In genomic region chr17:20987511-20987910, GRCh38 we compare ENCODE assay signal across 16 cellular contexts. TPM values are rescaled to one million over a fixed set of nuclear protein-coding genes. Genes with fewer than 3 reads are reported as not detected.
DNase-seq lines count a peak whose midpoint lies in the region; ATAC-seq, FAIRE-seq and TF ChIP-seq lines count a peak whose summit lies in the region.
"Had no signal": no experiment of that assay in that cellular context is flagged by ENCODE, and none has a peak within 500 bp of the region (broad histone marks: within the 10 kb centered on the region; RNA-seq: fewer than 3 reads in every experiment).

No MANE protein-coding gene starts in this region.

- dilution Hi-C loops in endothelial cell of umbilical vein (cut with MboI; ENCODE audit: extremely low pct_ligation_motif_present, low sequenced_read_pairs): no loop called here

- H3K4me1 Mint-ChIP-seq in activated T-cell treated with anti-CD3 and anti-CD28 coated beads, Interleukin-2, amount 50 U/mL, for 24 hours (ENCODE audit: low read depth): no peaks in the 10 kb centered on the region
- H3K4me1 Mint-ChIP-seq in activated T-cell treated with anti-CD3 and anti-CD28 coated beads, Interleukin-2, amount 50 U/mL, for 72 hours (ENCODE audit: low read depth): no peaks in the 10 kb centered on the region
- H3K4me1 Mint-ChIP-seq: CD4-positive, CD25-positive, alpha-beta regulatory T cell; GM23338 had no signal

- peak; percentile 31 for FAIRE-seq in endothelial cell of umbilical vein (lab: Jason Lieb, UNC)
- FAIRE-seq: GM18507, HepG2 had no signal

- H3K27ac ChIP-seq in endothelial cell of umbilical vein (ENCODE audit: insufficient read depth, low read depth, low read length) (no peak overlapping the region), dorsolateral prefrontal cortex (no peak overlapping the region)
- H3K27ac ChIP-seq: 22Rv1; BLaER1 treated with 17β-estradiol and CSF1 and Interleukin-3, amounts not matched to agents 10 nM and 100 nM had no signal

- H3K9me3 ChIP-seq in endothelial cell of umbilical vein (replicated peaks; ENCODE audit: control insufficient read depth, insufficient read depth, low read length): no peaks in the 10 kb centered on the region

- no TSS peak for BruUV-seq in endothelial cell of umbilical vein (replicated peaks; lab: Mats Ljungman, UMichigan)

- no peaks in the 10 kb centered on the region for H3K4me1 ChIP-seq in endothelial cell of umbilical vein (ENCODE audit: control insufficient read depth, extremely low read depth, insufficient read depth, low read length)

- peak; percentile 20 for DNase-seq in activated T-cell treated with anti-CD3 and anti-CD28 coated beads, Interleukin-2, amount 50 U/mL, for 24 hours
- DNase-seq in activated T-cell treated with anti-CD3 and anti-CD28 coated beads, Interleukin-2, amount 50 U/mL, for 72 hours: no peak
- DNase-seq in LHCN-M2 (ENCODE audit: low read depth) (peak; percentile 60), endothelial cell of umbilical vein (ENCODE audit: low read depth, low spot score) (no peak), myocyte (ENCODE audit: low read depth) (peak; percentile 80), NCI-H345 (lab: John Stamatoyannopoulos, UW) (no peak), dorsolateral prefrontal cortex (no peak)
- DNase-seq: CD4-positive, CD25-positive, alpha-beta regulatory T cell; DMS53 had no signal

- intact Hi-C loops in endothelial cell of umbilical vein (cut with micrococcal nuclease) (no loop called here), dorsolateral prefrontal cortex (cut with DNase I) (no loop called here)

- no peak overlapping the region for H3K4me3 ChIP-seq in endothelial cell of umbilical vein (replicated peaks in 1 of 3; ENCODE audit: insufficient read depth in 1 of 3, low read depth in 1 of 3, low read length in 3 of 3)
- no peak overlapping the region for H3K4me3 ChIP-seq in dorsolateral prefrontal cortex
- H3K4me3 ChIP-seq: BLaER1 treated with 17β-estradiol and CSF1 and Interleukin-3, amounts not matched to agents 10 nM and 100 nM; GM23338 had no signal

- TF ChIP-seq POLR2A in endothelial cell of umbilical vein (IDR thresholded peaks at IDR 0.05; ENCODE audit: low read depth, low read length): no peak

- no peak overlapping the region for H2AFZ ChIP-seq in endothelial cell of umbilical vein (ENCODE audit: low read depth, low read length)
- H2AFZ ChIP-seq: GM23338 had no signal

- H3K27me3 ChIP-seq in endothelial cell of umbilical vein (ENCODE audit: control insufficient read depth in 2 of 2, insufficient read depth in 2 of 2, low read length in 2 of 2) (no peaks in the 10 kb centered on the region), dorsolateral prefrontal cortex (no peaks in the 10 kb centered on the region)
- H3K27me3 ChIP-seq: BLaER1 treated with 17β-estradiol and CSF1 and Interleukin-3, amounts not matched to agents 10 nM and 100 nM had no signal

- H3K4me3 Mint-ChIP-seq in activated T-cell treated with anti-CD3 and anti-CD28 coated beads, Interleukin-2, amount 50 U/mL, for 24 hours: no peak overlapping the region
- no peak overlapping the region for H3K4me3 Mint-ChIP-seq in activated T-cell treated with anti-CD3 and anti-CD28 coated beads, Interleukin-2, amount 50 U/mL, for 72 hours
- H3K4me3 Mint-ChIP-seq: CD4-positive, CD25-positive, alpha-beta regulatory T cell; GM23338; H9 had no signal

- no peak overlapping the region for H3K9ac ChIP-seq in endothelial cell of umbilical vein (replicated peaks; ENCODE audit: extremely low read depth, insufficient read depth, low read length)
- H3K9ac ChIP-seq: BLaER1 treated with 17β-estradiol and CSF1 and Interleukin-3, amounts not matched to agents 10 nM and 100 nM had no signal

- no peaks in the 10 kb centered on the region for H3K9me1 ChIP-seq in endothelial cell of umbilical vein (replicated peaks; ENCODE audit: control insufficient read depth, extremely low read depth, insufficient read depth, low read length)

- no peak overlapping the region for H3K27ac Mint-ChIP-seq in activated T-cell treated with anti-CD3 and anti-CD28 coated beads, Interleukin-2, amount 50 U/mL, for 24 hours
- H3K27ac Mint-ChIP-seq in activated T-cell treated with anti-CD3 and anti-CD28 coated beads, Interleukin-2, amount 50 U/mL, for 72 hours: no peak overlapping the region
- H3K27ac Mint-ChIP-seq: CD4-positive, CD25-positive, alpha-beta regulatory T cell; GM23338 had no signal

- no peaks in the 10 kb centered on the region for H3K9me3 Mint-ChIP-seq in activated T-cell treated with anti-CD3 and anti-CD28 coated beads, Interleukin-2, amount 50 U/mL, for 24 hours
- no peaks in the 10 kb centered on the region for H3K9me3 Mint-ChIP-seq in activated T-cell treated with anti-CD3 and anti-CD28 coated beads, Interleukin-2, amount 50 U/mL, for 72 hours
- H3K9me3 Mint-ChIP-seq: CD4-positive, CD25-positive, alpha-beta regulatory T cell had no signal

- no peaks in the 10 kb centered on the region for H3K36me3 ChIP-seq in endothelial cell of umbilical vein (ENCODE audit: control insufficient read depth in 2 of 2, extremely low read depth in 1 of 2, insufficient read depth in 2 of 2, low read length in 2 of 2)
- H3K36me3 ChIP-seq: BLaER1 treated with 17β-estradiol and CSF1 and Interleukin-3, amounts not matched to agents 10 nM and 100 nM had no signal

- no peak for ATAC-seq in activated T-cell treated with anti-CD3 and anti-CD28 coated beads, Interleukin-2, amount 50 U/mL, for 72 hours (replicated peaks in 1 of 2)
- ATAC-seq in HG03565 (IDR thresholded peaks at IDR 0.05; ENCODE audit: unreplicated experiment): no peak
- ATAC-seq: GM23338, HepG2 had no signal

- H3K79me2 ChIP-seq in endothelial cell of umbilical vein (ENCODE audit: control insufficient read depth, insufficient read depth, low read length): no peaks in the 10 kb centered on the region

- TF ChIP-seq CTCF in endothelial cell of umbilical vein (IDR thresholded peaks at IDR 0.05; ENCODE audit: extremely low read depth in 1 of 2, insufficient read depth in 1 of 2, low read depth in 1 of 2, low read length in 2 of 2) (no peak), dorsolateral prefrontal cortex (IDR thresholded peaks at IDR 0.05 in 54 of 56, conservative IDR thresholded peaks at IDR 0.05 in 2 of 56; ENCODE audit: low read depth in 1 of 56, partially characterized antibody in 56 of 56) (no peak)

- POLR2A ChIA-PET in endothelial cell of umbilical vein (lab: Charles Lee): no interaction called here

- no peaks in the 10 kb centered on the region for H4K20me1 ChIP-seq in endothelial cell of umbilical vein (replicated peaks; ENCODE audit: control insufficient read depth, extremely low read depth, insufficient read depth, low read length)
- H4K20me1 ChIP-seq: BLaER1 treated with 17β-estradiol and CSF1 and Interleukin-3, amounts not matched to agents 10 nM and 100 nM had no signal

- H3K36me3 Mint-ChIP-seq in activated T-cell treated with anti-CD3 and anti-CD28 coated beads, Interleukin-2, amount 50 U/mL, for 24 hours (ENCODE audit: low read depth): no peaks in the 10 kb centered on the region
- no peaks in the 10 kb centered on the region for H3K36me3 Mint-ChIP-seq in activated T-cell treated with anti-CD3 and anti-CD28 coated beads, Interleukin-2, amount 50 U/mL, for 72 hours (ENCODE audit: insufficient read depth in 2 of 2)
- H3K36me3 Mint-ChIP-seq: CD4-positive, CD25-positive, alpha-beta regulatory T cell had no signal

- CTCF ChIA-PET in endothelial cell of umbilical vein (lab: Charles Lee): no interaction called here

- no peak overlapping the region for H3K4me2 ChIP-seq in endothelial cell of umbilical vein (ENCODE audit: insufficient read depth, low read length)
- H3K4me2 ChIP-seq: BLaER1 treated with 17β-estradiol and CSF1 and Interleukin-3, amounts not matched to agents 10 nM and 100 nM; GM23338 had no signal

- no peaks in the 10 kb centered on the region for H3K27me3 Mint-ChIP-seq in activated T-cell treated with anti-CD3 and anti-CD28 coated beads, Interleukin-2, amount 50 U/mL, for 24 hours
- no peaks in the 10 kb centered on the region for H3K27me3 Mint-ChIP-seq in activated T-cell treated with anti-CD3 and anti-CD28 coated beads, Interleukin-2, amount 50 U/mL, for 72 hours (ENCODE audit: low read depth)
- H3K27me3 Mint-ChIP-seq: CD4-positive, CD25-positive, alpha-beta regulatory T cell had no signal

TF ChIP-seq in endothelial cell of umbilical vein, 7 proteins besides CTCF, POLR2A, EP300 and RAD21:
- no peak for TF ChIP-seq MYC (IDR thresholded peaks at IDR 0.05; ENCODE audit: low read depth, low read length)
- no peak for TF ChIP-seq POLR2AphosphoS5 (IDR thresholded peaks at IDR 0.05; ENCODE audit: insufficient read depth, low read depth, low read length)
- no peak for TF ChIP-seq EZH2 (IDR thresholded peaks at IDR 0.05; ENCODE audit: borderline replicate concordance, low read depth, low read length, severe bottlenecking)
- no peak for TF ChIP-seq FOS (IDR thresholded peaks at IDR 0.05; ENCODE audit: borderline replicate concordance, insufficient read depth, low read length)
- no peak for TF ChIP-seq GATA2 (IDR thresholded peaks at IDR 0.05; ENCODE audit: insufficient read depth, insufficient read length, low read depth, low read length)

RNA-seq across cellular contexts. Expression of gene USP22, which starts 55.3 kb away (rescaled TPM):
- total RNA-seq in activated T-cell treated with anti-CD3 and anti-CD28 coated beads, Interleukin-2, amount 50 U/mL, for 72 hours: 100 to 1,000 TPM; 175 to 195 TPM
- total RNA-seq in LHCN-M2 (2014; rRNA removed): 247 and 267 TPM in 2 replicates
- polyA plus RNA-seq in LHCN-M2 (2012): 131 TPM
- total RNA-seq in endothelial cell of umbilical vein: 260 and 270 TPM in 2 replicates
- 204 and 210 TPM in 2 replicates for polyA plus RNA-seq in endothelial cell of umbilical vein
- polyA plus RNA-seq in endothelial cell of umbilical vein (2011; cell fraction: cytosol; rRNA removed): 178 and 206 TPM in 2 replicates
- polyA plus RNA-seq in endothelial cell of umbilical vein (2011; cell fraction: nucleus; rRNA removed): 293 and 322 TPM in 2 replicates
- polyA plus RNA-seq in endothelial cell of umbilical vein (2012): 155 and 161 TPM in 2 replicates
- polyA minus RNA-seq in endothelial cell of umbilical vein: 357 and 386 TPM in 2 replicates
- 117 TPM for polyA minus RNA-seq in endothelial cell of umbilical vein (2011; cell fraction: cytosol; rRNA and poly(A)+ RNA removed)
- polyA minus RNA-seq in endothelial cell of umbilical vein (2011; cell fraction: nucleus; rRNA and poly(A)+ RNA removed): 211 and 212 TPM in 2 replicates
- total RNA-seq in myocyte: 268 and 312 TPM in 2 replicates
- 169 TPM for polyA plus RNA-seq in myocyte (2012)
- total RNA-seq in dorsolateral prefrontal cortex: 100 to 1,000 TPM; 223 to 385 (median 299) TPM

Comparison
In these comparisons a context has a peak if more than half of its experiments do, and no peak if none do; other contexts are left out.
1. DNase-seq: peak in activated T-cell treated with anti-CD3 and anti-CD28 coated beads, Interleukin-2, amount 50 U/mL, for 24 hours (single experiment), LHCN-M2 (single experiment) and myocyte (single experiment); none in activated T-cell treated with anti-CD3 and anti-CD28 coated beads, Interleukin-2, amount 50 U/mL, for 72 hours (0 of 2), endothelial cell of umbilical vein (single experiment), NCI-H345 (single experiment) and dorsolateral prefrontal cortex (0 of 10).